Comparison of ENCODE assay signal across 20 cellular contexts in genomic region chr12:73599268-73599667, GRCh38.
DNase-seq lines count a peak whose midpoint lies in the region; ATAC-seq and TF ChIP-seq lines count a peak whose summit lies in the region.
"Had no signal": no experiment of that assay in that cellular context is flagged by ENCODE, and none has a peak within 500 bp of the region (broad histone marks: within the 10 kb centered on the region; RNA-seq: fewer than 3 reads in every experiment).

No MANE protein-coding gene starts in this region.

- H3K9ac ChIP-seq in smooth muscle cell (ENCODE audit: low read depth) = no peak overlapping the region

- in situ Hi-C loops in SK-MEL-5 (cut with HindIII; ENCODE audit: low pct_unique_long_range_greater_than_20kb, low sequenced_read_pairs) = no loop called here

- BruUV-seq in A673 (replicated peaks; lab: Mats Ljungman, UMichigan) = no TSS peak
- no TSS peak for BruUV-seq in Calu3 (replicated peaks; lab: Mats Ljungman, UMichigan)

- no peaks in the 10 kb centered on the region for H3K9me3 ChIP-seq in A673 (ENCODE audit: low read depth, low read length, poor library complexity, severe bottlenecking)
- H3K9me3 ChIP-seq in smooth muscle cell (replicated peaks; ENCODE audit: low read depth) = no peaks in the 10 kb centered on the region
- no peaks in the 10 kb centered on the region for H3K9me3 ChIP-seq in spleen
- H3K9me3 ChIP-seq: BE2C had no signal

- H3K9me3 Mint-ChIP-seq in Calu3 (ENCODE audit: low read depth, unreplicated experiment) = no peaks in the 10 kb centered on the region

- H3K4me3 ChIP-seq in A673 (ENCODE audit: low read depth, low read length, poor library complexity, severe bottlenecking) (no peak overlapping the region), smooth muscle cell (no peak overlapping the region), spleen (no peak overlapping the region)

- H3K4me1 ChIP-seq in A673 (ENCODE audit: insufficient read depth, low read length, poor library complexity, severe bottlenecking) (no peaks in the 10 kb centered on the region), smooth muscle cell (ENCODE audit: low read depth) (no peaks in the 10 kb centered on the region), spleen (no peaks in the 10 kb centered on the region)
- H3K4me1 ChIP-seq: BE2C had no signal

- H3K27ac Mint-ChIP-seq in Calu3 (ENCODE audit: unreplicated experiment) = no peak overlapping the region
- H3K27ac Mint-ChIP-seq: CD4-positive, CD25-positive, alpha-beta regulatory T cell; CD8-positive, alpha-beta memory T cell; HFFc6; IgD-negative memory B cell had no signal

- intact Hi-C loops in A673 (cut with micrococcal nuclease; ENCODE audit: unreplicated experiment) = no loop called here
- intact Hi-C loops in Calu3 (cut with micrococcal nuclease; ENCODE audit: unreplicated experiment) = no loop called here
- intact Hi-C loops in spleen (cut with DNase I; ENCODE audit: low total_unique reads) = no loop called here

- no peaks in the 10 kb centered on the region for H3K4me1 Mint-ChIP-seq in Calu3 (ENCODE audit: low read depth, unreplicated experiment)
- H3K4me1 Mint-ChIP-seq: CD4-positive, CD25-positive, alpha-beta regulatory T cell; CD8-positive, alpha-beta memory T cell; IgD-negative memory B cell had no signal

- H3K79me2 ChIP-seq in smooth muscle cell (ENCODE audit: low read depth) = no peaks in the 10 kb centered on the region

- CTCF ChIA-PET in A673 (lab: Charles Lee) (no interaction called here), Calu3 (lab: Charles Lee) (no interaction called here)

- H4K20me1 ChIP-seq in smooth muscle cell (ENCODE audit: low read depth) = no peaks in the 10 kb centered on the region

- TF ChIP-seq POLR2A in spleen (IDR thresholded peaks at IDR 0.05) = no peak

- H2AFZ ChIP-seq in smooth muscle cell (ENCODE audit: low read depth) = no peak overlapping the region

- ATAC-seq in HG02981 (IDR thresholded peaks at IDR 0.05; ENCODE audit: unreplicated experiment) = peak; percentile 44
- ATAC-seq: HCT116, HepG2 had no signal

- H3K4me3 Mint-ChIP-seq in Calu3 (ENCODE audit: low read depth, unreplicated experiment) = no peak overlapping the region
- H3K4me3 Mint-ChIP-seq: CD4-positive, CD25-positive, alpha-beta regulatory T cell; CD8-positive, alpha-beta memory T cell; HFFc6; IgD-negative memory B cell had no signal

- TF ChIP-seq CTCF in A673 (conservative IDR thresholded peaks at IDR 0.05; ENCODE audit: low read depth, low read length) (no peak), smooth muscle cell (IDR thresholded peaks at IDR 0.05; ENCODE audit: borderline replicate concordance, insufficient read depth, poor library complexity, severe bottlenecking) (no peak), Calu3 (IDR thresholded peaks at IDR 0.05; ENCODE audit: unreplicated experiment) (no peak), spleen (IDR thresholded peaks at IDR 0.05 in 8 of 11, conservative IDR thresholded peaks at IDR 0.05 in 3 of 11) (no peak)

- H3K36me3 Mint-ChIP-seq in Calu3 (ENCODE audit: insufficient read depth, unreplicated experiment) = no peaks in the 10 kb centered on the region
- H3K36me3 Mint-ChIP-seq: CD4-positive, CD25-positive, alpha-beta regulatory T cell; CD8-positive, alpha-beta memory T cell; IgD-negative memory B cell had no signal

- H3F3A ChIP-seq in smooth muscle cell (ENCODE audit: low read depth) = no peaks in the 10 kb centered on the region

- DNase-seq in A673 (ENCODE audit: low spot score) (peak; percentile 62), SK-MEL-5 (ENCODE audit: low read depth, low spot score) (peak; percentile 20), smooth muscle cell (lab: John Stamatoyannopoulos, UW; ENCODE audit: unreplicated experiment) (no peak), NCI-H146 (lab: John Stamatoyannopoulos, UW) (no peak), Calu3 (no peak), NCI-H446 (lab: John Stamatoyannopoulos, UW) (no peak), spleen (no peak)
- DNase-seq: 8988T; BE2C; C1 segment of cervical spinal cord; CD4-positive, CD25-positive, alpha-beta regulatory T cell; CD8-positive, alpha-beta memory T cell; COR-L47; GOT3; H7; HFFc6 had no signal

- no peak overlapping the region for H3K27ac ChIP-seq in A673 (ENCODE audit: low read depth, low read length, poor library complexity, severe bottlenecking)
- H3K27ac ChIP-seq in smooth muscle cell (ENCODE audit: low read depth) = peak overlapping the region; percentile 64
- no peak overlapping the region for H3K27ac ChIP-seq in spleen

- POLR2A ChIA-PET in A673 (lab: Charles Lee; ENCODE audit: low non-redundant PET) = no interaction called here

- H3K27me3 ChIP-seq in A673 (replicated peaks; ENCODE audit: insufficient read depth, low read depth, low read length, poor library complexity) (no peaks in the 10 kb centered on the region), smooth muscle cell (ENCODE audit: low read depth) (no peaks in the 10 kb centered on the region), spleen (replicated peaks in 1 of 7) (no peaks in the 10 kb centered on the region)
- H3K27me3 ChIP-seq: BE2C had no signal

- 87% methylated on average over 2 of the region's 2 CpGs for WGBS in smooth muscle cell (ENCODE audit: low lambda C conversion rate)
- 50 to 75% (median 63%) methylated on average over 2 of the region's 2 CpGs for WGBS in spleen, 5 donors

- no peaks in the 10 kb centered on the region for H3K27me3 Mint-ChIP-seq in Calu3 (ENCODE audit: unreplicated experiment)
- H3K27me3 Mint-ChIP-seq: CD4-positive, CD25-positive, alpha-beta regulatory T cell; CD8-positive, alpha-beta memory T cell; IgD-negative memory B cell had no signal

- no peaks in the 10 kb centered on the region for H3K36me3 ChIP-seq in A673 (ENCODE audit: insufficient read depth, low read length, poor library complexity, severe bottlenecking)
- H3K36me3 ChIP-seq in smooth muscle cell (ENCODE audit: low read depth) = no peaks in the 10 kb centered on the region
- H3K36me3 ChIP-seq in spleen = no peaks in the 10 kb centered on the region
- H3K36me3 ChIP-seq: BE2C had no signal

- H3K4me2 ChIP-seq in smooth muscle cell = no peak overlapping the region

Comparison
In these comparisons a context has a peak if more than half of its experiments do, and no peak if none do; other contexts are left out.
1. DNase-seq: peak in A673 (single experiment) and SK-MEL-5 (single experiment); none in smooth muscle cell (single experiment), NCI-H146 (single experiment), Calu3 (single experiment), NCI-H446 (0 of 2) and spleen (single experiment).